ENCODE assay signal across 13 cellular contexts in genomic region chr3:162938073-162938472, GRCh38.
"Had no signal": no experiment of that assay in that cellular context is flagged by ENCODE, and none has a peak within 500 bp of the region (broad histone marks: within the 10 kb centered on the region; RNA-seq: fewer than 3 reads in every experiment).

No MANE protein-coding gene starts in this region.

- H3K9me3 ChIP-seq: breast epithelium, pancreas, stomach, thoracic aorta had no signal

- H3K27ac ChIP-seq: breast epithelium, pancreas, stomach, thoracic aorta had no signal

- H3K4me3 ChIP-seq: breast epithelium, pancreas, stomach, thoracic aorta had no signal

- H3K36me3 ChIP-seq: breast epithelium, pancreas, stomach, thoracic aorta had no signal

- H3K4me1 ChIP-seq: breast epithelium, pancreas, stomach had no signal

- DNase-seq: activated CD4-positive, alpha-beta T cell treated with anti-CD3 and anti-CD28 coated beads, Interleukin-2, amount 50 U/mL, for 4 hours; activated naive CD4-positive, alpha-beta T cell; activated naive CD8-positive, alpha-beta T cell treated with anti-CD3 and anti-CD28 coated beads, Interleukin-2, amount 10 ng/mL, durations not matched to agents 7 days and 5 days; activated T-cell treated with anti-CD3 and anti-CD28 coated beads for 4 hours; aorta; islet precursor cell; pancreas; stimulated activated CD4-positive, alpha-beta T cell treated with anti-CD3 and anti-CD28 coated beads, Interleukin-1b, Interleukin-23, amount 100 ng/mL, for 48 hours; stomach; T-helper 9 cell had no signal

- H3K27me3 ChIP-seq: breast epithelium, pancreas, stomach had no signal

- ATAC-seq: activated CD4-positive, CD25-positive, alpha-beta regulatory T cell treated with anti-CD3 and anti-CD28 coated beads, Interleukin-2, amount 50 U/mL, for 24 hours; pancreas had no signal
